Comparison of ENCODE assay signal across 8 cellular contexts in genomic region chr10:73814896-73815718, GRCh38. TPM values are rescaled to one million over a fixed set of nuclear protein-coding genes. Genes with fewer than 3 reads are reported as not detected.
DNase-seq lines count a peak whose midpoint lies in the region; ATAC-seq and TF ChIP-seq lines count a peak whose summit lies in the region.
"Had no signal": no experiment of that assay in that cellular context is flagged by ENCODE, and none has a peak within 500 bp of the region (broad histone marks: within the 10 kb centered on the region; RNA-seq: fewer than 3 reads in every experiment).

No MANE protein-coding gene starts in this region.

- no peaks in the 10 kb centered on the region for H3K9me3 Mint-ChIP-seq in progenitor cell of endocrine pancreas (ENCODE audit: low read depth)

- H3K27ac ChIP-seq in spleen = peak overlapping the region in 4 of 8 donors; percentile 22 to 81 (median 74)

- H3K4me3 ChIP-seq in cardiac fibroblast (replicated peaks in 1 of 2; ENCODE audit: low read depth in 2 of 2, low read length in 2 of 2) = no peak overlapping the region
- H3K4me3 ChIP-seq in spleen = no peak overlapping the region

- H3K27me3 Mint-ChIP-seq in progenitor cell of endocrine pancreas = no peaks in the 10 kb centered on the region
- H3K27me3 Mint-ChIP-seq: activated naive CD8-positive, alpha-beta T cell had no signal

- ATAC-seq in GM21367 (IDR thresholded peaks at IDR 0.05; ENCODE audit: unreplicated experiment) = no peak

- no peak overlapping the region for H3K4me3 Mint-ChIP-seq in progenitor cell of endocrine pancreas (ENCODE audit: low read depth)
- H3K4me3 Mint-ChIP-seq: activated naive CD8-positive, alpha-beta T cell had no signal

- H3K9me3 ChIP-seq in spleen = no peaks in the 10 kb centered on the region

- intact Hi-C loops in spleen (cut with DNase I; ENCODE audit: low total_unique reads) = no loop called here

- 81 to 91% (median 86%) methylated on average over 21 to 22 of the region's 22 CpGs for WGBS in spleen, 5 donors

- TF ChIP-seq POLR2A in spleen (IDR thresholded peaks at IDR 0.05) = no peak

- peaks cover 6% of the 10 kb centered on the region for H3K36me3 Mint-ChIP-seq in progenitor cell of endocrine pancreas (ENCODE audit: insufficient read depth)
- H3K36me3 Mint-ChIP-seq: activated naive CD8-positive, alpha-beta T cell had no signal

- peaks cover 6 to 80% (median 30%) of the 10 kb centered on the region in 6 donors for H3K4me1 ChIP-seq in spleen

- peaks cover 0 to 76% (median 37%) of the 10 kb centered on the region in 6 donors for H3K36me3 ChIP-seq in spleen

- H3K4me1 Mint-ChIP-seq in progenitor cell of endocrine pancreas (ENCODE audit: low read depth) = peaks cover 6% of the 10 kb centered on the region

- H3K27ac Mint-ChIP-seq in progenitor cell of endocrine pancreas = no peak overlapping the region
- H3K27ac Mint-ChIP-seq: activated naive CD8-positive, alpha-beta T cell had no signal

- TF ChIP-seq CTCF in GM10266 (IDR thresholded peaks at IDR 0.05; ENCODE audit: control insufficient read depth, insufficient read depth, low read depth, missing control alignments) = no peak
- TF ChIP-seq CTCF in LNCAP (IDR thresholded peaks at IDR 0.05) = peak; percentile 30; the same call in 1 of the 2 replicates
- no peak for TF ChIP-seq CTCF in cardiac fibroblast (IDR thresholded peaks at IDR 0.05; ENCODE audit: low read depth, low read length)
- TF ChIP-seq CTCF in progenitor cell of endocrine pancreas (IDR thresholded peaks at IDR 0.05; ENCODE audit: unreplicated experiment) = peak; percentile 16
- peak in 2 of 11 experiments; percentile 9 to 44 for TF ChIP-seq CTCF in spleen (IDR thresholded peaks at IDR 0.05 in 8 of 11, conservative IDR thresholded peaks at IDR 0.05 in 3 of 11)

- DNase-seq in GM10266 (ENCODE audit: extremely low spot score) (peak; percentile 52), cardiac fibroblast (ENCODE audit: low read depth in 2 of 2) (peak; percentile 22 to 31), progenitor cell of endocrine pancreas (ENCODE audit: low spot score, unreplicated experiment) (no peak), spleen (no peak), NCI-H774 (lab: John Stamatoyannopoulos, UW) (no peak)

- no peaks in the 10 kb centered on the region for H3K27me3 ChIP-seq in spleen (replicated peaks in 1 of 7)

RNA-seq across cellular contexts. Expression of gene NDST2, which starts 3.7 kb away (rescaled TPM):
- total RNA-seq in progenitor cell of endocrine pancreas = 36.3 and 40.0 TPM in 2 replicates
- total RNA-seq in spleen = 100 to 1,000 TPM in 5 of 7 donors, 10 to 100 TPM in 2; 84.6 to 159 (median 117) TPM
- polyA plus RNA-seq in spleen = 10 to 100 TPM; 10.9 to 21.7 (median 12.3) TPM

RNA-seq across cellular contexts. Expression of gene ZSWIM8, which starts 29.7 kb away (rescaled TPM):
- 122 and 144 TPM in 2 replicates for total RNA-seq in progenitor cell of endocrine pancreas
- 100 to 1,000 TPM in 6 of 7 donors, 10 to 100 TPM in 1; 97.0 to 141 (median 129) TPM for total RNA-seq in spleen
- polyA plus RNA-seq in spleen = 100 to 1,000 TPM in 2 of 3 donors, 10 to 100 TPM in 1; 51.5 to 109 (median 101) TPM

RNA-seq across cellular contexts. Expression of gene CHCHD1, which starts 33.3 kb away (rescaled TPM):
- total RNA-seq in progenitor cell of endocrine pancreas = 36.0 and 38.8 TPM in 2 replicates
- total RNA-seq in spleen = 10 to 100 TPM; 14.6 to 31.6 (median 18.3) TPM
- 10 to 100 TPM; 57.9 to 75.9 (median 73.1) TPM for polyA plus RNA-seq in spleen

RNA-seq across cellular contexts. Expression of gene CAMK2G, which starts 59.2 kb away (rescaled TPM):
- 20.8 and 24.5 TPM in 2 replicates for total RNA-seq in progenitor cell of endocrine pancreas
- 10 to 100 TPM; 32.7 to 55.2 (median 45.8) TPM for total RNA-seq in spleen
- polyA plus RNA-seq in spleen = 10 to 100 TPM; 10.4 to 18.0 (median 17.1) TPM

Comparison
In these comparisons a context has a peak if more than half of its experiments do, and no peak if none do; other contexts are left out.
1. DNase-seq: peak in GM10266 (single experiment) and cardiac fibroblast (2 of 2); none in progenitor cell of endocrine pancreas (single experiment), spleen (single experiment) and NCI-H774 (single experiment).
2. CTCF ChIP-seq: peak in LNCAP (single experiment) and progenitor cell of endocrine pancreas (single experiment); none in GM10266 (single experiment) and cardiac fibroblast (single experiment).